In genomic region chr7:76303057-76303828, GRCh38 we compare ENCODE assay signal across 2 cellular contexts.
TF ChIP-seq lines count a peak whose summit lies in the region.

No MANE protein-coding gene starts in this region.

TF ChIP-seq in A549, 52 proteins besides CTCF, POLR2A, EP300 and RAD21 (continued from another document):
- peak; percentile 14 for TF ChIP-seq CHD2 (IDR thresholded peaks at IDR 0.05; ENCODE audit: low read length, partially characterized antibody)

TF ChIP-seq in Ishikawa, 13 proteins besides CTCF, POLR2A, EP300 and RAD21 (continued from another document):
- TF ChIP-seq MAX (IDR thresholded peaks at IDR 0.05) = peak; percentile 79
- no peak for TF ChIP-seq FOXM1 (IDR thresholded peaks at IDR 0.05; ENCODE audit: borderline replicate concordance, low read depth)
- no peak for TF ChIP-seq CREB1 (IDR thresholded peaks at IDR 0.05; ENCODE audit: low read depth)
- TF ChIP-seq YY1 (IDR thresholded peaks at IDR 0.05; ENCODE audit: low read depth) = no peak
- peak; percentile 88 for TF ChIP-seq EGR1 (IDR thresholded peaks at IDR 0.05)
- no peak for TF ChIP-seq USF1 (IDR thresholded peaks at IDR 0.05)
